27 cellular contexts compared by ENCODE assay signal in genomic region chr2:86461042-86461743, GRCh38. TPM values are rescaled to one million over a fixed set of nuclear protein-coding genes. Genes with fewer than 3 reads are reported as not detected.
DNase-seq lines count a peak whose midpoint lies in the region; ATAC-seq and TF ChIP-seq lines count a peak whose summit lies in the region.
"Had no signal": no experiment of that assay in that cellular context is flagged by ENCODE, and none has a peak within 500 bp of the region (broad histone marks: within the 10 kb centered on the region; RNA-seq: fewer than 3 reads in every experiment).

No MANE protein-coding gene starts in this region.

- no peak overlapping the region for H3K4me3 Mint-ChIP-seq in T-helper 2 cell treated with Interferon-gamma antibody and Interleukin-4, amounts not matched to agents 5 μg/mL and 100 μg/mL, for 36 hours
- H3K4me3 Mint-ChIP-seq in CD8-positive, alpha-beta memory T cell: no peak overlapping the region
- no peak overlapping the region for H3K4me3 Mint-ChIP-seq in naive thymus-derived CD4-positive, alpha-beta T cell
- H3K4me3 Mint-ChIP-seq: GM23338, H9 had no signal

- no peak for TF ChIP-seq CTCF in VCaP (conservative IDR thresholded peaks at IDR 0.05)

- intact Hi-C loops in naive thymus-derived CD4-positive, alpha-beta T cell (cut with micrococcal nuclease): no loop called here

- H3K27ac ChIP-seq in CD8-positive, alpha-beta memory T cell (ENCODE audit: low read depth, low read length): no peak overlapping the region
- peak overlapping the region; percentile 65 for H3K27ac ChIP-seq in VCaP
- no peak overlapping the region for H3K27ac ChIP-seq in naive thymus-derived CD4-positive, alpha-beta T cell (ENCODE audit: low read depth, low read length)
- H3K27ac ChIP-seq: RWPE1 had no signal

- DNase-seq in T-helper 2 cell treated with Interferon-gamma antibody and Interleukin-4, amounts not matched to agents 5 μg/mL and 100 μg/mL, for 36 hours (ENCODE audit: low spot score): no peak
- DNase-seq in T-helper 2 cell (no peak), GDM1 (lab: John Stamatoyannopoulos, UW) (no peak)
- no peak for DNase-seq in CD8-positive, alpha-beta memory T cell
- DNase-seq in naive thymus-derived CD4-positive, alpha-beta T cell: no peak
- no peak for DNase-seq in activated effector memory CD4-positive, alpha-beta T cell treated with Interleukin-2 at 50 U/mL for 16 hours
- DNase-seq: Caco-2, DMS 273 treated with DMSO at 0.1 percent for 48 hours, DMS79, EL, GF-D8, H9, IMR-90, NCI-H1048, NCI-H1417 treated with DMSO at 0.1 percent for 48 hours, NCI-H1694 treated with DMSO at 0.1 percent for 48 hours, NCI-H2081, NCI-H2171, NCI-H226, NCI-H510A, NCI-H69, SHP77 had no signal

- H3K4me1 Mint-ChIP-seq in T-helper 2 cell treated with Interferon-gamma antibody and Interleukin-4, amounts not matched to agents 5 μg/mL and 100 μg/mL, for 36 hours (ENCODE audit: low read depth): peaks cover 29% of the 10 kb centered on the region
- peaks cover 31 to 44% (median 33%) of the 10 kb centered on the region in 3 donors for H3K4me1 Mint-ChIP-seq in CD8-positive, alpha-beta memory T cell
- peaks cover 19 to 66% (median 42%) of the 10 kb centered on the region in 7 donors for H3K4me1 Mint-ChIP-seq in naive thymus-derived CD4-positive, alpha-beta T cell
- H3K4me1 Mint-ChIP-seq: GM23338, H9 had no signal

- no peaks in the 10 kb centered on the region for H3K27me3 ChIP-seq in CD8-positive, alpha-beta memory T cell (ENCODE audit: insufficient read depth, low read length, poor library complexity, severe bottlenecking)
- H3K27me3 ChIP-seq in naive thymus-derived CD4-positive, alpha-beta T cell (ENCODE audit: control insufficient read depth in 2 of 2, insufficient read depth in 2 of 2, low read length in 2 of 2): no peaks in the 10 kb centered on the region

- no peak overlapping the region for H3K4me3 ChIP-seq in CD8-positive, alpha-beta memory T cell (ENCODE audit: low read length)
- H3K4me3 ChIP-seq in naive thymus-derived CD4-positive, alpha-beta T cell (ENCODE audit: low read length): no peak overlapping the region
- H3K4me3 ChIP-seq: GM23338 had no signal

- no peaks in the 10 kb centered on the region for H3K4me1 ChIP-seq in CD8-positive, alpha-beta memory T cell (ENCODE audit: insufficient read depth, low read length)
- H3K4me1 ChIP-seq in naive thymus-derived CD4-positive, alpha-beta T cell (ENCODE audit: control insufficient read depth in 2 of 2, insufficient read depth in 2 of 2, low read length in 2 of 2): peaks cover 0 to 3% of the 10 kb centered on the region in 2 donors
- H3K4me1 ChIP-seq: Caco-2 had no signal

- H3K36me3 ChIP-seq in CD8-positive, alpha-beta memory T cell (ENCODE audit: insufficient read depth, low read length): peaks cover 71% of the 10 kb centered on the region
- peaks cover 29 to 93% (median 70%) of the 10 kb centered on the region in 3 experiments for H3K36me3 ChIP-seq in naive thymus-derived CD4-positive, alpha-beta T cell (ENCODE audit: control insufficient read depth in 2 of 3, insufficient read depth in 3 of 3, low read length in 3 of 3)

- H3K27ac Mint-ChIP-seq in T-helper 2 cell treated with Interferon-gamma antibody and Interleukin-4, amounts not matched to agents 5 μg/mL and 100 μg/mL, for 36 hours: peak overlapping the region; percentile 52
- H3K27ac Mint-ChIP-seq in CD8-positive, alpha-beta memory T cell: peak overlapping the region in 5 of 8 donors; percentile 26 to 79 (median 40)
- H3K27ac Mint-ChIP-seq in naive thymus-derived CD4-positive, alpha-beta T cell: peak overlapping the region in 8 of 9 donors; percentile 6 to 88 (median 37)
- H3K27ac Mint-ChIP-seq: GM23338, H9 had no signal

- no peaks in the 10 kb centered on the region for H3K9me3 Mint-ChIP-seq in T-helper 2 cell treated with Interferon-gamma antibody and Interleukin-4, amounts not matched to agents 5 μg/mL and 100 μg/mL, for 36 hours
- no peaks in the 10 kb centered on the region for H3K9me3 Mint-ChIP-seq in CD8-positive, alpha-beta memory T cell
- H3K9me3 Mint-ChIP-seq in naive thymus-derived CD4-positive, alpha-beta T cell: peaks cover 0 to 2% (median 0%) of the 10 kb centered on the region in 11 donors
- H3K9me3 Mint-ChIP-seq: GM23338, H9 had no signal

- POLR2A ChIA-PET in CD8-positive, alpha-beta memory T cell (lab: Charles Lee): no interaction called here
- POLR2A ChIA-PET in naive thymus-derived CD4-positive, alpha-beta T cell (lab: Charles Lee): interaction anchor here (0.7 kb wide), 1 partner anchor 90 kb away, joined by 3 read pairs; no protein-coding TSS in a partner anchor

- H3K36me3 Mint-ChIP-seq in T-helper 2 cell treated with Interferon-gamma antibody and Interleukin-4, amounts not matched to agents 5 μg/mL and 100 μg/mL, for 36 hours (ENCODE audit: low read depth): peaks cover 83% of the 10 kb centered on the region
- H3K36me3 Mint-ChIP-seq in CD8-positive, alpha-beta memory T cell: peaks cover 31 to 96% (median 41%) of the 10 kb centered on the region in 3 donors
- peaks cover 41 to 79% (median 70%) of the 10 kb centered on the region in 5 donors for H3K36me3 Mint-ChIP-seq in naive thymus-derived CD4-positive, alpha-beta T cell

- no peaks in the 10 kb centered on the region for H3K9me3 ChIP-seq in CD8-positive, alpha-beta memory T cell (ENCODE audit: low read length)
- no peaks in the 10 kb centered on the region for H3K9me3 ChIP-seq in naive thymus-derived CD4-positive, alpha-beta T cell (ENCODE audit: control insufficient read depth in 2 of 3, low read length in 3 of 3)
- H3K9me3 ChIP-seq: Caco-2 had no signal

- H3K27me3 Mint-ChIP-seq in T-helper 2 cell treated with Interferon-gamma antibody and Interleukin-4, amounts not matched to agents 5 μg/mL and 100 μg/mL, for 36 hours (ENCODE audit: low read depth): no peaks in the 10 kb centered on the region
- no peaks in the 10 kb centered on the region for H3K27me3 Mint-ChIP-seq in CD8-positive, alpha-beta memory T cell
- H3K27me3 Mint-ChIP-seq in naive thymus-derived CD4-positive, alpha-beta T cell: no peaks in the 10 kb centered on the region

- CTCF ChIA-PET in CD8-positive, alpha-beta memory T cell (lab: Charles Lee): no interaction called here
- CTCF ChIA-PET in naive thymus-derived CD4-positive, alpha-beta T cell (lab: Charles Lee): no interaction called here

- ATAC-seq in naive thymus-derived CD4-positive, alpha-beta T cell: no peak
- ATAC-seq in HG03095 (IDR thresholded peaks at IDR 0.05; ENCODE audit: unreplicated experiment): no peak
- ATAC-seq: GM23338, Panc1 had no signal

RNA-seq across cellular contexts. Expression of gene KDM3A, which starts 20.0 kb away (rescaled TPM):
- 10 to 100 TPM; 45.8 to 46.2 TPM for total RNA-seq in CD8-positive, alpha-beta memory T cell
- 21.1 TPM for polyA plus RNA-seq in CD8-positive, alpha-beta memory T cell
- total RNA-seq in naive thymus-derived CD4-positive, alpha-beta T cell: 100 to 1,000 TPM; 132 to 191 (median 169) TPM
- 10 to 100 TPM; 17.7 to 50.7 TPM for polyA plus RNA-seq in naive thymus-derived CD4-positive, alpha-beta T cell
